ENCODE assay signal across 16 cellular contexts in genomic region chr17:50050431-50051032, GRCh38. TPM values are rescaled to one million over a fixed set of nuclear protein-coding genes. Genes with fewer than 3 reads are reported as not detected.
DNase-seq lines count a peak whose midpoint lies in the region; FAIRE-seq and TF ChIP-seq lines count a peak whose summit lies in the region.
"Had no signal": no experiment of that assay in that cellular context is flagged by ENCODE, and none has a peak within 500 bp of the region (broad histone marks: within the 10 kb centered on the region; RNA-seq: fewer than 3 reads in every experiment).

No MANE protein-coding gene starts in this region.

- intact Hi-C loops in kidney (cut with DNase I) (no loop called here), adrenal gland (cut with DNase I) (no loop called here), colonic mucosa (cut with DNase I) (no loop called here)

- H3K27ac Mint-ChIP-seq in activated CD4-positive, alpha-beta memory T cell treated with anti-CD3 and anti-CD28 coated beads, Interleukin-2, amount 10 ng/mL, durations not matched to agents 7 days and 5 days, result peak overlapping the region; percentile 83
- no peak overlapping the region for H3K27ac Mint-ChIP-seq in glutamatergic neuron (ENCODE audit: unreplicated experiment)
- H3K27ac Mint-ChIP-seq: type B pancreatic cell had no signal

- H3K27me3 Mint-ChIP-seq in activated CD4-positive, alpha-beta memory T cell treated with anti-CD3 and anti-CD28 coated beads, Interleukin-2, amount 10 ng/mL, durations not matched to agents 7 days and 5 days, result peaks cover 6% of the 10 kb centered on the region
- peaks cover 20% of the 10 kb centered on the region for H3K27me3 Mint-ChIP-seq in glutamatergic neuron (ENCODE audit: unreplicated experiment)

- WGBS in adrenal gland, 4 donors, result 89 to 93% (median 92%) methylated on average over 12 of the region's 12 CpGs

- H3K4me3 ChIP-seq in BLaER1, result no peak overlapping the region
- H3K4me3 ChIP-seq in HEK293 (ENCODE audit: low read depth, low read length), result no peak overlapping the region
- no peak overlapping the region for H3K4me3 ChIP-seq in kidney (ENCODE audit: low read length in 2 of 2)
- H3K4me3 ChIP-seq in adrenal gland, result no peak overlapping the region
- no peak overlapping the region for H3K4me3 ChIP-seq in colonic mucosa
- H3K4me3 ChIP-seq: psoas muscle had no signal

- H3K4me2 ChIP-seq in BLaER1, result peak overlapping the region; percentile 53

- H3K27ac ChIP-seq in BLaER1 (no peak overlapping the region), HEK293 (ENCODE audit: extremely low read depth, low read depth, low read length) (peak overlapping the region; percentile 74; the same call in 1 of the 2 replicates), kidney (ENCODE audit: low read depth in 2 of 2, low read length in 2 of 2) (no peak overlapping the region), adrenal gland (peak overlapping the region in 2 of 5 donors; percentile 17 to 94), colonic mucosa (no peak overlapping the region)
- H3K27ac ChIP-seq: psoas muscle had no signal

- CTCF ChIA-PET in HEK293 (lab: Yijun Ruan, JAX), result interaction anchor here (0.9 to 1.5 kb wide), 2 partner anchors 24 to 62 kb away, joined by 3 to 4 read pairs; no protein-coding TSS in a partner anchor
- CTCF ChIA-PET in activated CD4-positive, alpha-beta memory T cell treated with anti-CD3 and anti-CD28 coated beads, Interleukin-2, amount 10 ng/mL, durations not matched to agents 7 days and 5 days (lab: Charles Lee), result no interaction called here

- H3K4me3 Mint-ChIP-seq in activated CD4-positive, alpha-beta memory T cell treated with anti-CD3 and anti-CD28 coated beads, Interleukin-2, amount 10 ng/mL, durations not matched to agents 7 days and 5 days, result no peak overlapping the region
- no peak overlapping the region for H3K4me3 Mint-ChIP-seq in glutamatergic neuron (ENCODE audit: unreplicated experiment)
- H3K4me3 Mint-ChIP-seq: IgD-negative memory B cell, type B pancreatic cell had no signal

- H3K9me3 ChIP-seq in BLaER1 (no peaks in the 10 kb centered on the region), HEK293 (ENCODE audit: control insufficient read depth, insufficient read depth, low read depth, low read length) (no peaks in the 10 kb centered on the region), kidney (ENCODE audit: control insufficient read depth in 1 of 2, low read length in 2 of 2) (no peaks in the 10 kb centered on the region), adrenal gland (replicated peaks in 1 of 3) (no peaks in the 10 kb centered on the region), colonic mucosa (no peaks in the 10 kb centered on the region)
- H3K9me3 ChIP-seq: psoas muscle had no signal

- POLR2A ChIA-PET in HEK293 (lab: Yijun Ruan, JAX), result no interaction called here
- POLR2A ChIA-PET in activated CD4-positive, alpha-beta memory T cell treated with anti-CD3 and anti-CD28 coated beads, Interleukin-2, amount 10 ng/mL, durations not matched to agents 7 days and 5 days (lab: Charles Lee), result no interaction called here

- no peak for FAIRE-seq in kidney (lab: Jason Lieb, UNC)
- FAIRE-seq: endometrium, islet of Langerhans had no signal

- no peaks in the 10 kb centered on the region for H3K36me3 Mint-ChIP-seq in activated CD4-positive, alpha-beta memory T cell treated with anti-CD3 and anti-CD28 coated beads, Interleukin-2, amount 10 ng/mL, durations not matched to agents 7 days and 5 days (ENCODE audit: low read depth)
- no peaks in the 10 kb centered on the region for H3K36me3 Mint-ChIP-seq in glutamatergic neuron (ENCODE audit: unreplicated experiment)
- H3K36me3 Mint-ChIP-seq: type B pancreatic cell had no signal

- peaks cover 56% of the 10 kb centered on the region for H3K4me1 Mint-ChIP-seq in activated CD4-positive, alpha-beta memory T cell treated with anti-CD3 and anti-CD28 coated beads, Interleukin-2, amount 10 ng/mL, durations not matched to agents 7 days and 5 days
- H3K4me1 Mint-ChIP-seq in glutamatergic neuron (ENCODE audit: low read depth, unreplicated experiment), result peaks cover 26% of the 10 kb centered on the region

- no peak for TF ChIP-seq POLR2A in adrenal gland (IDR thresholded peaks at IDR 0.05)

- H3K4me1 ChIP-seq in BLaER1 (peaks cover 41% of the 10 kb centered on the region), HEK293 (ENCODE audit: control insufficient read depth, insufficient read depth, low read length) (peaks cover 18% of the 10 kb centered on the region), kidney (ENCODE audit: control insufficient read depth in 1 of 2, insufficient read depth in 1 of 2, low read depth in 1 of 2, low read length in 2 of 2) (peaks cover 16 to 30% of the 10 kb centered on the region in 2 donors), adrenal gland (replicated peaks in 1 of 2) (peaks cover 12 to 33% of the 10 kb centered on the region in 2 donors), colonic mucosa (peaks cover 5% of the 10 kb centered on the region)

- peaks cover 6% of the 10 kb centered on the region; the same call in 1 of the 2 replicates for H4K20me1 ChIP-seq in BLaER1

- no peak for TF ChIP-seq CTCF in HEK293 (tag by site-specific recombination; IDR thresholded peaks at IDR 0.05)
- TF ChIP-seq CTCF in kidney (IDR thresholded peaks at IDR 0.05; ENCODE audit: borderline replicate concordance, extremely low read depth, insufficient read depth), result no peak
- no peak for TF ChIP-seq CTCF in adrenal gland (IDR thresholded peaks at IDR 0.05)
- no peak for TF ChIP-seq CTCF in colonic mucosa (IDR thresholded peaks at IDR 0.05)
- TF ChIP-seq CTCF in glutamatergic neuron (IDR thresholded peaks at IDR 0.05; ENCODE audit: partially characterized antibody, unreplicated experiment), result no peak

- H3K9me3 Mint-ChIP-seq in activated CD4-positive, alpha-beta memory T cell treated with anti-CD3 and anti-CD28 coated beads, Interleukin-2, amount 10 ng/mL, durations not matched to agents 7 days and 5 days, result no peaks in the 10 kb centered on the region
- peaks cover 3% of the 10 kb centered on the region for H3K9me3 Mint-ChIP-seq in glutamatergic neuron (ENCODE audit: unreplicated experiment)
- H3K9me3 Mint-ChIP-seq: IgD-negative memory B cell, type B pancreatic cell had no signal

- no peak for DNase-seq in activated CD4-positive, alpha-beta memory T cell treated with anti-CD3 and anti-CD28 coated beads, Interleukin-2, amount 10 ng/mL, durations not matched to agents 7 days and 5 days
- DNase-seq in kidney (peak; percentile 49), adrenal gland (no peak), cortex of kidney (lab: John Stamatoyannopoulos, UW) (no peak), colonic mucosa (no peak), glutamatergic neuron (no peak)
- DNase-seq: NCI-H146 had no signal

- H3K36me3 ChIP-seq in BLaER1 (no peaks in the 10 kb centered on the region), HEK293 (ENCODE audit: control insufficient read depth in 2 of 2, insufficient read depth in 1 of 2, low read length in 2 of 2) (no peaks in the 10 kb centered on the region), kidney (ENCODE audit: control insufficient read depth in 1 of 2, insufficient read depth in 2 of 2, low read length in 2 of 2) (no peaks in the 10 kb centered on the region), adrenal gland (replicated peaks in 1 of 2) (no peaks in the 10 kb centered on the region), colonic mucosa (no peaks in the 10 kb centered on the region)

- H3K27me3 ChIP-seq in BLaER1 (peaks cover 27% of the 10 kb centered on the region), adrenal gland (no peaks in the 10 kb centered on the region), colonic mucosa (no peaks in the 10 kb centered on the region)

- no peak overlapping the region for H3K9ac ChIP-seq in BLaER1
- no peak overlapping the region for H3K9ac ChIP-seq in kidney (ENCODE audit: low read length in 2 of 2)
- no peak overlapping the region for H3K9ac ChIP-seq in colonic mucosa (ENCODE audit: low read depth in 2 of 2, low read length in 2 of 2)

TF ChIP-seq in HEK293, 187 proteins besides CTCF, POLR2A, EP300 and RAD21 (continues in another document):
- TF ChIP-seq ZNF324 (tag by site-specific recombination; IDR thresholded peaks at IDR 0.05), result no peak
- TF ChIP-seq MEIS1 (CRISPR knock-in tag; IDR thresholded peaks at IDR 0.05; ENCODE audit: borderline replicate concordance), result no peak
- no peak for TF ChIP-seq ZBTB48 (tag by site-specific recombination; IDR thresholded peaks at IDR 0.05)

RNA-seq across cellular contexts. Expression of gene ITGA3, which starts 5.4 kb away (rescaled TPM):
- 10 to 100 TPM; 12.5 to 13.4 TPM for total RNA-seq in activated CD4-positive, alpha-beta memory T cell treated with anti-CD3 and anti-CD28 coated beads, Interleukin-2, amount 10 ng/mL, durations not matched to agents 7 days and 5 days
- total RNA-seq in kidney, result 367 TPM
- polyA plus RNA-seq in kidney (ENCODE audit: insufficient read depth, low read depth, low replicate concordance), result 117 TPM
- total RNA-seq in adrenal gland, result 100 to 1,000 TPM in 7 of 8 donors, 10 to 100 TPM in 1; 31.4 to 206 (median 134) TPM
- 100 to 1,000 TPM in 2 of 3 donors, 10 to 100 TPM in 1; 20.9 to 164 (median 116) TPM for polyA plus RNA-seq in adrenal gland
- total RNA-seq in colonic mucosa, result 100 to 1,000 TPM; 111 to 116 TPM
- 13.2 TPM for total RNA-seq in glutamatergic neuron (ENCODE audit: unreplicated experiment)

RNA-seq across cellular contexts. Expression of gene PDK2, which starts 44.6 kb away (rescaled TPM):
- 10 to 100 TPM; 19.6 to 23.4 TPM for total RNA-seq in activated CD4-positive, alpha-beta memory T cell treated with anti-CD3 and anti-CD28 coated beads, Interleukin-2, amount 10 ng/mL, durations not matched to agents 7 days and 5 days
- total RNA-seq in kidney, result 41.9 TPM
- 121 TPM for polyA plus RNA-seq in kidney (ENCODE audit: insufficient read depth, low read depth, low replicate concordance)
- total RNA-seq in adrenal gland, result 100 to 1,000 TPM in 7 of 8 donors, 10 to 100 TPM in 1; 98.9 to 225 (median 137) TPM
- 100 to 1,000 TPM in 1 of 3 donors, 10 to 100 TPM in 2; 48.5 to 110 (median 59.7) TPM for polyA plus RNA-seq in adrenal gland
- total RNA-seq in colonic mucosa, result 10 to 100 TPM; 48.8 to 56.4 TPM
- total RNA-seq in glutamatergic neuron (ENCODE audit: unreplicated experiment), result 36.9 TPM

RNA-seq across cellular contexts. Expression of gene DLX3, which starts 55.5 kb away (rescaled TPM):
- total RNA-seq in activated CD4-positive, alpha-beta memory T cell treated with anti-CD3 and anti-CD28 coated beads, Interleukin-2, amount 10 ng/mL, durations not matched to agents 7 days and 5 days, result not detected
- total RNA-seq in kidney (0.41 TPM), adrenal gland (under 1 TPM in 5 of 8 donors, not detected in 3; 0.36 to 0.83 (median 0.49) TPM), colonic mucosa (under 1 TPM in 1 of 2 donors, not detected in 1; 0.21 TPM), glutamatergic neuron (ENCODE audit: unreplicated experiment) (0.37 TPM)
- polyA plus RNA-seq in kidney (ENCODE audit: insufficient read depth, low read depth, low replicate concordance) (0.47 TPM), adrenal gland (under 1 TPM; 0.07 to 0.24 (median 0.13) TPM)
- total RNA-seq: NCI-H460; psoas muscle; T-helper 1 cell treated with Interleukin-12 subunit alpha and Interleukin-12 subunit beta and Interleukin-4 antibody, amounts not matched to agents 30 ng/mL and 1 ng/mL, for 36 hours had no signal
- polyA plus RNA-seq: IgD-negative memory B cell had no signal
